12 cellular contexts compared by ENCODE assay signal in the genomic region with DNA sequence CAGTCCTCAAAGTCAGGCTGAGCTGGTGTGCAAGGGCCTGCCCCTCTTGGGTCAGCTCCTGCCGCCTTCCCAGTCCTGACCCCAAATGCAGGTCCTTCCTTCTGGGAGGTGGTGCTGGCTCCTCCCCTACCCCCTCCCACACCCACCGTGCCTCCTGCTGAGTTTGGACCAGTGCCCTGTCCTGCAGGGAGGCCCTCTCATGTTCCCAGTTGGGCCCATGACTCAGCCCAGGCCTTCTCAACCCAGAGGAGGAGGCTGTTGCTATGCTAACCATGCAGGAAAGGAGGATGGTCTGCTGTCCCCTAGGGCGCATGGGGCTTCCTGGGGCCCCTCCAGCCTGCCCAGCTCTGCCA. TPM values are rescaled to one million over a fixed set of nuclear protein-coding genes. Genes with fewer than 3 reads are reported as not detected.
A peak's percentile ranks its signal among the peaks of the same experiment; 100 is the strongest.
DNase-seq lines count a peak whose midpoint lies in the region; ATAC-seq and TF ChIP-seq lines count a peak whose summit lies in the region.
"Had no signal": no experiment of that assay in that cellular context is flagged by ENCODE, and none has a peak within 500 bp of the region (broad histone marks: within the 10 kb centered on the region; RNA-seq: fewer than 3 reads in every experiment).

No MANE protein-coding gene starts in this region.

- H3K9me3 ChIP-seq in lower lobe of right lung, result no peaks in the 10 kb centered on the region
- H3K9me3 ChIP-seq: gastrocnemius medialis had no signal

- no peaks in the 10 kb centered on the region for H3K79me2 ChIP-seq in mesendoderm (ENCODE audit: control insufficient read depth, insufficient read depth, low read length)

- H2AK5ac ChIP-seq in mesendoderm (ENCODE audit: low read length), result no peak overlapping the region

- H2BK15ac ChIP-seq in mesendoderm (replicated peaks; ENCODE audit: low read depth), result no peak overlapping the region

- intact Hi-C loops in lower lobe of right lung (cut with DNase I), result no loop called here

- H3K23ac ChIP-seq in mesendoderm (ENCODE audit: low read length), result no peak overlapping the region

- no peaks in the 10 kb centered on the region for H3K27me3 ChIP-seq in lower lobe of right lung (ENCODE audit: low read depth)
- H3K27me3 ChIP-seq in mesendoderm (ENCODE audit: insufficient read depth, low read length, poor library complexity), result peaks cover 5% of the 10 kb centered on the region
- H3K27me3 ChIP-seq: gastrocnemius medialis had no signal

- in situ Hi-C loops in astrocyte of the cerebellum (cut with HindIII; ENCODE audit: low sequenced_read_pairs), result no loop called here

- H3K18ac ChIP-seq in mesendoderm (ENCODE audit: low read length), result no peak overlapping the region

- no CpG with 5 or more reads among the region's 3 CpGs for WGBS in mesendoderm (ENCODE audit: extremely low coverage, insufficient coverage, low lambda C conversion rate)

- H3K27ac ChIP-seq in C4-2B (peak overlapping the region; percentile 98), lower lobe of right lung (no peak overlapping the region), mesendoderm (ENCODE audit: low read depth, low read length) (no peak overlapping the region)
- H3K27ac ChIP-seq: WERI-Rb-1 had no signal

- H3K79me1 ChIP-seq in mesendoderm (ENCODE audit: low read length), result no peaks in the 10 kb centered on the region

- no peak for TF ChIP-seq CTCF in C4-2B (conservative IDR thresholded peaks at IDR 0.05)
- TF ChIP-seq CTCF in astrocyte of the cerebellum (IDR thresholded peaks at IDR 0.05; ENCODE audit: low read depth, low read length, missing control alignments), result no peak
- TF ChIP-seq CTCF in lower lobe of right lung (IDR thresholded peaks at IDR 0.05), result no peak

- no peak overlapping the region for H2BK120ac ChIP-seq in mesendoderm (ENCODE audit: low read depth, low read length)

- H3K9ac ChIP-seq in mesendoderm (ENCODE audit: low read length), result no peak overlapping the region

- DNase-seq in HS-5 (ENCODE audit: low read depth), result peak; percentile 23
- peak; percentile 44 for DNase-seq in astrocyte of the cerebellum (ENCODE audit: low read depth)
- DNase-seq in lower lobe of right lung, result peak; percentile 69
- no peak for DNase-seq in NCI-H2029 (lab: John Stamatoyannopoulos, UW)
- no peak for DNase-seq in DMS79 (lab: John Stamatoyannopoulos, UW)
- no peak for DNase-seq in mesendoderm
- DNase-seq: activated naive CD8-positive, alpha-beta T cell treated with anti-CD3 and anti-CD28 coated beads for 36 hours; WERI-Rb-1 had no signal

- H3K4me2 ChIP-seq in mesendoderm (ENCODE audit: low read length), result no peak overlapping the region

- peak; percentile 25 to 52 for ATAC-seq in lower lobe of right lung
- no peak for ATAC-seq in HG03342 (IDR thresholded peaks at IDR 0.05; ENCODE audit: unreplicated experiment)
- ATAC-seq: natural killer cell treated with Interleukin-12 subunit alpha and Interleukin-12 subunit beta and Interleukin-15 and Interleukin-18, amount 100 ng/mL, for 72 hours had no signal

- H2BK5ac ChIP-seq in mesendoderm (ENCODE audit: low read length), result no peak overlapping the region

- no peak overlapping the region for H3K4ac ChIP-seq in mesendoderm (ENCODE audit: low read depth, low read length)

- no peak overlapping the region for H4K8ac ChIP-seq in mesendoderm (ENCODE audit: low read depth, low read length)

- no peak overlapping the region for H3K4me3 ChIP-seq in astrocyte of the cerebellum (ENCODE audit: low read depth, low read length)
- H3K4me3 ChIP-seq in lower lobe of right lung, result no peak overlapping the region
- no peak overlapping the region for H3K4me3 ChIP-seq in mesendoderm (ENCODE audit: low read length)
- H3K4me3 ChIP-seq: gastrocnemius medialis had no signal

- H4K5ac ChIP-seq in mesendoderm (ENCODE audit: low read length), result no peak overlapping the region

- peaks cover 40% of the 10 kb centered on the region for H3K4me1 ChIP-seq in lower lobe of right lung
- no peaks in the 10 kb centered on the region for H3K4me1 ChIP-seq in mesendoderm (ENCODE audit: control insufficient read depth, low read depth, low read length)

- no peaks in the 10 kb centered on the region for H3K36me3 ChIP-seq in lower lobe of right lung
- no peaks in the 10 kb centered on the region for H3K36me3 ChIP-seq in mesendoderm (ENCODE audit: control insufficient read depth, insufficient read depth, low read length)
- H3K36me3 ChIP-seq: gastrocnemius medialis, WERI-Rb-1 had no signal

- H3K56ac ChIP-seq in mesendoderm (ENCODE audit: low read length), result no peak overlapping the region

RNA-seq across cellular contexts. Expression of a gene that starts 4.4 kb away (rescaled TPM):
- total RNA-seq in lower lobe of right lung, result 13.1 TPM
- 0.67 TPM for polyA plus RNA-seq in mesendoderm (2013, experiment 1 of 2)
- polyA plus RNA-seq in mesendoderm (2013, experiment 2 of 2), result 0.73 TPM

RNA-seq across cellular contexts. Expression of a gene that starts 9.8 kb away (rescaled TPM):
- 154 TPM for total RNA-seq in lower lobe of right lung
- polyA plus RNA-seq in mesendoderm (2013, experiment 1 of 2), result 32.4 TPM
- 32.3 TPM for polyA plus RNA-seq in mesendoderm (2013, experiment 2 of 2)

RNA-seq across cellular contexts. Expression of a gene that starts 52.4 kb away (rescaled TPM):
- total RNA-seq in lower lobe of right lung, result 66.3 TPM
- polyA plus RNA-seq in mesendoderm (2013, experiment 1 of 2), result 151 TPM
- 147 TPM for polyA plus RNA-seq in mesendoderm (2013, experiment 2 of 2)

RNA-seq across cellular contexts. Expression of a gene that starts 59.8 kb away (rescaled TPM):
- total RNA-seq in lower lobe of right lung, result 24.7 TPM
- polyA plus RNA-seq in mesendoderm (2013, experiment 1 of 2), result 14.9 TPM
- 14.7 TPM for polyA plus RNA-seq in mesendoderm (2013, experiment 2 of 2)

Comparison
In these comparisons a context has a peak if more than half of its experiments do, and no peak if none do; other contexts are left out.
1. DNase-seq: peak in HS-5 (single experiment), astrocyte of the cerebellum (single experiment) and lower lobe of right lung (single experiment); none in NCI-H2029 (single experiment), DMS79 (single experiment) and mesendoderm (single experiment).